ENCODE assay signal across 17 cellular contexts in the genomic region with DNA sequence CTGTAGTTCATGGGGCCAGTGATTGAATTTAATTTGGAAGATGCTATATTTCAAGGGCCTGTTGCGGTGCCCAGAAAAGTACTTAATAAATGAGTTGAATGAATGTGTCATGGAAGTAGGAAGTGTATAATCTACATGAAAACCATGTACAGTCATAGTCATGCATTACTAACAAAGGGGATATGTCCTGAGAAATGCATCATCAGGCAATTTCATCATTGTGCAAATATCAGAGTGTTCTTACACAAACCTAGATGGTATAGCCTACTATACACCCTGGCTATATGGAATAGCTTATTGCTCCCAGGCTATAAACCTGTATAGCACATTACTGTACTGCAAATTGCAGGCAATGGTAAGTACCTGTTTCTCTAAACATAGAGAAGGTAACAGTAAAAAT. TPM values are rescaled to one million over a fixed set of nuclear protein-coding genes. Genes with fewer than 3 reads are reported as not detected.
DNase-seq lines count a peak whose midpoint lies in the region; ATAC-seq and TF ChIP-seq lines count a peak whose summit lies in the region.
"Had no signal": no experiment of that assay in that cellular context is flagged by ENCODE, and none has a peak within 500 bp of the region (broad histone marks: within the 10 kb centered on the region; RNA-seq: fewer than 3 reads in every experiment).

No MANE protein-coding gene starts in this region.

- DNase-seq in activated CD4-positive, CD25-positive, alpha-beta regulatory T cell (lab: John Stamatoyannopoulos, UW), result no peak
- DNase-seq in NCI-H460 (ENCODE audit: extremely low read depth, low read depth) (peak; percentile 38), epithelial cell of esophagus (ENCODE audit: low read depth) (peak; percentile 96), mucosa of descending colon (no peak), NCI-H748 treated with DMSO at 0.1 percent for 48 hours (lab: John Stamatoyannopoulos, UW) (no peak), NCI-H82 treated with DMSO at 0.1 percent for 48 hours (lab: John Stamatoyannopoulos, UW; ENCODE audit: unreplicated experiment) (no peak)
- DNase-seq: activated CD4-positive, alpha-beta T cell treated with anti-CD3 and anti-CD28 coated beads for 1 hour; activated naive CD4-positive, alpha-beta T cell treated with anti-CD3 and anti-CD28 coated beads for 36 hours; CD4-positive, alpha-beta memory T cell; effector CD4-positive, alpha-beta T cell; glutamatergic neuron; NCI-H1436 treated with DMSO at 0.1 percent for 48 hours; SHP77; T-helper 17 cell; uterus had no signal

- no peaks in the 10 kb centered on the region for H3K36me3 ChIP-seq in mucosa of descending colon (ENCODE audit: low read depth)
- H3K36me3 ChIP-seq: uterus had no signal

- intact Hi-C loops in mucosa of descending colon (cut with DNase I, micrococcal nuclease), result no loop called here

- H3K4me3 ChIP-seq in epithelial cell of esophagus (ENCODE audit: low read length) (no peak overlapping the region), mucosa of descending colon (no peak overlapping the region)
- H3K4me3 ChIP-seq: uterus had no signal

- ATAC-seq in activated CD4-positive, CD25-positive, alpha-beta regulatory T cell treated with anti-CD3 and anti-CD28 coated beads, Interleukin-2, amount 50 U/mL, for 24 hours, result peak; percentile 51 to 58
- ATAC-seq in mucosa of descending colon, result peak; percentile 77
- no peak for ATAC-seq in GM19023 (IDR thresholded peaks at IDR 0.05; ENCODE audit: unreplicated experiment)
- ATAC-seq: T-helper 17 cell had no signal

- no peaks in the 10 kb centered on the region for H3K9me3 ChIP-seq in mucosa of descending colon
- H3K9me3 ChIP-seq: uterus had no signal

- no peak for TF ChIP-seq CTCF in epithelial cell of esophagus (IDR thresholded peaks at IDR 0.05; ENCODE audit: insufficient read depth, low read depth, low read length, missing control alignments)
- TF ChIP-seq CTCF in mucosa of descending colon (IDR thresholded peaks at IDR 0.05), result no peak

- H3K4me1 ChIP-seq in mucosa of descending colon (ENCODE audit: low read depth), result peaks cover 3% of the 10 kb centered on the region
- H3K4me1 ChIP-seq: uterus had no signal

RNA-seq across cellular contexts. Expression of a gene that starts 10.7 kb away (rescaled TPM):
- 11.0 and 14.9 TPM in 2 replicates for total RNA-seq in NCI-H460 (2014; rRNA removed; shearing (Covaris generic))
- polyA plus RNA-seq in NCI-H460 (2014; cell fraction: nucleus; rRNA removed), result 6.6 and 15.3 TPM in 2 replicates
- 10 to 100 TPM; 46.6 to 90.0 (median 81.6) TPM for total RNA-seq in mucosa of descending colon

Comparison
In these comparisons a context has a peak if more than half of its experiments do, and no peak if none do; other contexts are left out.
1. DNase-seq: peak in NCI-H460 (single experiment) and epithelial cell of esophagus (single experiment); none in activated CD4-positive, CD25-positive, alpha-beta regulatory T cell (0 of 4), mucosa of descending colon (0 of 3), NCI-H748 treated with DMSO at 0.1 percent for 48 hours (single experiment) and NCI-H82 treated with DMSO at 0.1 percent for 48 hours (single experiment).